ENCODE assay signal across 21 cellular contexts in genomic region chr22:19933328-19934241, GRCh38. TPM values are rescaled to one million over a fixed set of nuclear protein-coding genes. Genes with fewer than 3 reads are reported as not detected.
DNase-seq lines count a peak whose midpoint lies in the region; ATAC-seq and TF ChIP-seq lines count a peak whose summit lies in the region.
"Had no signal": no experiment of that assay in that cellular context is flagged by ENCODE, and none has a peak within 500 bp of the region (broad histone marks: within the 10 kb centered on the region; RNA-seq: fewer than 3 reads in every experiment).

No MANE protein-coding gene starts in this region.

- TF ChIP-seq EP300 in esophagus muscularis mucosa (IDR thresholded peaks at IDR 0.05): no peak

- 76% methylated on average over 9 of the region's 9 CpGs for WGBS in prostate gland
- WGBS in esophagus muscularis mucosa: 81% methylated on average over 8 of the region's 9 CpGs

- ATAC-seq in GM21619 (IDR thresholded peaks at IDR 0.05; ENCODE audit: unreplicated experiment): no peak
- ATAC-seq: WTC11 had no signal

- H3K9me3 ChIP-seq in prostate gland (no peaks in the 10 kb centered on the region), esophagus muscularis mucosa (no peaks in the 10 kb centered on the region)
- H3K9me3 ChIP-seq: testis had no signal

- H3K27ac ChIP-seq in RWPE1 (peak overlapping the region; percentile 25; the same call in 1 of the 2 replicates), prostate gland (peak overlapping the region; percentile 26 to 56), esophagus muscularis mucosa (replicated peaks in 1 of 4) (no peak overlapping the region)
- H3K27ac ChIP-seq: BLaER1 treated with 17β-estradiol and CSF1 and Interleukin-3, amounts not matched to agents 10 nM and 100 nM; SK-N-MC; testis had no signal

- CTCF ChIA-PET in GM10248 (lab: Yijun Ruan, JAX) (interaction anchor here (1.4 to 1.8 kb wide), 2 partner anchors 15 to 23 kb away, joined by 3 to 7 read pairs; no protein-coding TSS in a partner anchor), RWPE1 (lab: Yijun Ruan, JAX) (no interaction called here)
- CTCF ChIA-PET in activated naive CD4-positive, alpha-beta T cell treated with anti-CD3 and anti-CD28 coated beads, Interleukin-2, amount 10 ng/mL, durations not matched to agents 7 days and 5 days (lab: Charles Lee): interaction anchor here (0.6 kb wide), 1 partner anchor 191 kb away, joined by 3 read pairs; no protein-coding TSS in a partner anchor

- DNase-seq in NCI-H748 (lab: John Stamatoyannopoulos, UW; ENCODE audit: unreplicated experiment) (peak; percentile 23), NCI-H748 treated with DMSO at 0.1 percent for 48 hours (lab: John Stamatoyannopoulos, UW) (no peak), GM10248 (ENCODE audit: extremely low spot score) (peak; percentile 5), RWPE1 (ENCODE audit: low spot score) (no peak), prostate gland (ENCODE audit: low spot score) (no peak), esophagus muscularis mucosa (ENCODE audit: extremely low spot score) (no peak)
- no peak for DNase-seq in activated naive CD4-positive, alpha-beta T cell treated with anti-CD3 and anti-CD28 coated beads, Interleukin-2, amount 10 ng/mL, durations not matched to agents 7 days and 5 days
- DNase-seq: activated CD4-positive, alpha-beta T cell treated with anti-CD3 and anti-CD28 coated beads, Interleukin-2, amount 50 U/mL, for 4 hours; anterior cingulate cortex; cortex of kidney; NCI-H1436 treated with DMSO at 0.1 percent for 48 hours; stimulated activated CD4-positive, alpha-beta T cell treated with anti-CD3 and anti-CD28 coated beads, Interleukin-4, amount 100 ng/mL, for 4 hours; stimulated activated naive CD4-positive, alpha-beta T cell; testis had no signal

- TF ChIP-seq CTCF in GM10248 (IDR thresholded peaks at IDR 0.05; ENCODE audit: control extremely low read depth, extremely low read depth, low read depth, missing control alignments) (no peak), RWPE1 (conservative IDR thresholded peaks at IDR 0.05; ENCODE audit: low read depth) (no peak), prostate gland (IDR thresholded peaks at IDR 0.05) (no peak), esophagus muscularis mucosa (IDR thresholded peaks at IDR 0.05) (no peak)

- intact Hi-C loops in prostate gland (cut with DNase I): no loop called here
- intact Hi-C loops in esophagus muscularis mucosa (cut with DNase I): no loop called here

- H3K4me3 ChIP-seq in prostate gland (no peak overlapping the region), esophagus muscularis mucosa (no peak overlapping the region)
- H3K4me3 ChIP-seq: BLaER1 treated with 17β-estradiol and CSF1 and Interleukin-3, amounts not matched to agents 10 nM and 100 nM; SK-N-MC; testis had no signal

- H3K9me3 Mint-ChIP-seq in activated naive CD4-positive, alpha-beta T cell treated with anti-CD3 and anti-CD28 coated beads, Interleukin-2, amount 10 ng/mL, durations not matched to agents 7 days and 5 days: peaks cover 14% of the 10 kb centered on the region

- H3K27me3 Mint-ChIP-seq in activated naive CD4-positive, alpha-beta T cell treated with anti-CD3 and anti-CD28 coated beads, Interleukin-2, amount 10 ng/mL, durations not matched to agents 7 days and 5 days: no peaks in the 10 kb centered on the region
- H3K27me3 Mint-ChIP-seq: activated naive CD4-positive, alpha-beta T cell treated with anti-CD3 and anti-CD28 coated beads, Interleukin-2, amount 50 U/mL, for 24 hours; natural killer cell treated with Interleukin-12 subunit alpha and Interleukin-12 subunit beta and Interleukin-15 and Interleukin-18, amount 100 ng/mL, for 72 hours had no signal

- H3K27ac Mint-ChIP-seq in activated naive CD4-positive, alpha-beta T cell treated with anti-CD3 and anti-CD28 coated beads, Interleukin-2, amount 10 ng/mL, durations not matched to agents 7 days and 5 days: no peak overlapping the region
- H3K27ac Mint-ChIP-seq: activated naive CD4-positive, alpha-beta T cell treated with anti-CD3 and anti-CD28 coated beads, Interleukin-2, amount 50 U/mL, for 24 hours; activated T-helper 1 cell treated with anti-CD3 and anti-CD28 coated beads, Interleukin-12 subunit alpha, Interleukin-12 subunit beta, Interleukin-2, Interleukin-4 antibody, amounts not matched to agents 30 ng/mL and 10 ng/mL and 1 ng/mL, durations not matched to agents 14 hours and 24 hours and 36 hours; natural killer cell treated with Interleukin-12 subunit alpha and Interleukin-12 subunit beta and Interleukin-15 and Interleukin-18, amount 100 ng/mL, for 72 hours; WTC11 had no signal

- H3K27me3 ChIP-seq in prostate gland (replicated peaks; ENCODE audit: insufficient read depth) (no peaks in the 10 kb centered on the region), esophagus muscularis mucosa (no peaks in the 10 kb centered on the region)
- H3K27me3 ChIP-seq: BLaER1 treated with 17β-estradiol and CSF1 and Interleukin-3, amounts not matched to agents 10 nM and 100 nM; testis had no signal

- no peak overlapping the region for H3K4me3 Mint-ChIP-seq in activated naive CD4-positive, alpha-beta T cell treated with anti-CD3 and anti-CD28 coated beads, Interleukin-2, amount 10 ng/mL, durations not matched to agents 7 days and 5 days
- H3K4me3 Mint-ChIP-seq: activated naive CD4-positive, alpha-beta T cell treated with anti-CD3 and anti-CD28 coated beads, Interleukin-2, amount 50 U/mL, for 24 hours; activated T-helper 1 cell treated with anti-CD3 and anti-CD28 coated beads, Interleukin-12 subunit alpha, Interleukin-12 subunit beta, Interleukin-2, Interleukin-4 antibody, amounts not matched to agents 30 ng/mL and 10 ng/mL and 1 ng/mL, durations not matched to agents 14 hours and 24 hours and 36 hours; natural killer cell treated with Interleukin-12 subunit alpha and Interleukin-12 subunit beta and Interleukin-15 and Interleukin-18, amount 100 ng/mL, for 72 hours; WTC11 had no signal

- TF ChIP-seq POLR2A in prostate gland (IDR thresholded peaks at IDR 0.05) (no peak), esophagus muscularis mucosa (IDR thresholded peaks at IDR 0.05; ENCODE audit: low read depth) (no peak)

- H3K4me1 ChIP-seq in prostate gland (replicated peaks): peaks cover 18% of the 10 kb centered on the region
- peaks cover 0 to 13% (median 2%) of the 10 kb centered on the region in 4 donors for H3K4me1 ChIP-seq in esophagus muscularis mucosa
- H3K4me1 ChIP-seq: testis had no signal

- H3K4me1 Mint-ChIP-seq in activated naive CD4-positive, alpha-beta T cell treated with anti-CD3 and anti-CD28 coated beads, Interleukin-2, amount 10 ng/mL, durations not matched to agents 7 days and 5 days: peaks cover 2% of the 10 kb centered on the region
- H3K4me1 Mint-ChIP-seq: WTC11 had no signal

- peaks cover 24% of the 10 kb centered on the region for H3K36me3 Mint-ChIP-seq in activated naive CD4-positive, alpha-beta T cell treated with anti-CD3 and anti-CD28 coated beads, Interleukin-2, amount 10 ng/mL, durations not matched to agents 7 days and 5 days

- H3K36me3 ChIP-seq in prostate gland (no peaks in the 10 kb centered on the region), esophagus muscularis mucosa (peaks cover 0 to 21% (median 11%) of the 10 kb centered on the region in 4 donors)

- POLR2A ChIA-PET in GM10248 (lab: Yijun Ruan, JAX): no interaction called here
- POLR2A ChIA-PET in RWPE1 (lab: Yijun Ruan, JAX; ENCODE audit: low non-redundant PET): no interaction called here

RNA-seq across cellular contexts. Expression of gene COMT, which starts 8.0 kb away (rescaled TPM):
- total RNA-seq in prostate gland: 100 to 1,000 TPM; 456 to 513 TPM
- total RNA-seq in esophagus muscularis mucosa: 100 to 1,000 TPM; 141 to 231 (median 196) TPM

RNA-seq across cellular contexts. Expression of gene TXNRD2, which starts 8.0 kb away (rescaled TPM):
- total RNA-seq in prostate gland (10 to 100 TPM; 62.1 to 84.5 TPM), esophagus muscularis mucosa (10 to 100 TPM; 12.9 to 27.2 (median 23.9) TPM)

Comparison
In these comparisons a context has a peak if more than half of its experiments do, and no peak if none do; other contexts are left out.
1. DNase-seq: peak in NCI-H748 (single experiment) and GM10248 (single experiment); none in NCI-H748 treated with DMSO at 0.1 percent for 48 hours (single experiment), RWPE1 (single experiment), prostate gland (single experiment), esophagus muscularis mucosa (single experiment) and activated naive CD4-positive, alpha-beta T cell treated with anti-CD3 and anti-CD28 coated beads, Interleukin-2, amount 10 ng/mL, durations not matched to agents 7 days and 5 days (single experiment).
2. H3K27ac ChIP-seq: peak in RWPE1 (single experiment) and prostate gland (2 of 2); none in esophagus muscularis mucosa (0 of 4).